In genomic region chr4:8278421-8279287, GRCh38 we compare ENCODE assay signal across 11 cellular contexts. TPM values are rescaled to one million over a fixed set of nuclear protein-coding genes. Genes with fewer than 3 reads are reported as not detected.
A peak's percentile ranks its signal among the peaks of the same experiment; 100 is the strongest.
DNase-seq lines count a peak whose midpoint lies in the region; ATAC-seq, FAIRE-seq and TF ChIP-seq lines count a peak whose summit lies in the region.
"Had no signal": no experiment of that assay in that cellular context is flagged by ENCODE, and none has a peak within 500 bp of the region (broad histone marks: within the 10 kb centered on the region; RNA-seq: fewer than 3 reads in every experiment).

No MANE protein-coding gene starts in this region.

- TF ChIP-seq CTCF in fibroblast of pulmonary artery (IDR thresholded peaks at IDR 0.05; ENCODE audit: low read length, missing control alignments) (no peak), omental fat pad (IDR thresholded peaks at IDR 0.05) (no peak)

- peak; percentile 46 for ATAC-seq in omental fat pad (ENCODE audit: low FRiP score)
- ATAC-seq in HG03354 (IDR thresholded peaks at IDR 0.05; ENCODE audit: poor library complexity, severe bottlenecking, unreplicated experiment), result no peak
- ATAC-seq in HG03095 (IDR thresholded peaks at IDR 0.05; ENCODE audit: unreplicated experiment), result no peak
- ATAC-seq in HG02884 (IDR thresholded peaks at IDR 0.05; ENCODE audit: unreplicated experiment), result no peak

- FAIRE-seq in RCC 7860 (lab: Jason Lieb, UNC), result peak; percentile 50
- FAIRE-seq: TTC549 had no signal

- H3K4me3 ChIP-seq in fibroblast of pulmonary artery (replicated peaks; ENCODE audit: low read depth, low read length), result no peak overlapping the region

- peak; percentile 75 for DNase-seq in Daoy (ENCODE audit: low read depth)
- DNase-seq in RCC 7860 (ENCODE audit: low spot score), result peak; percentile 56
- DNase-seq in fibroblast of pulmonary artery (ENCODE audit: low read depth), result peak; percentile 94
- no peak for DNase-seq in omental fat pad (ENCODE audit: low spot score)
- DNase-seq in activated T-cell treated with anti-CD3 and anti-CD28 coated beads, Interleukin-2, amount 50 U/mL, for 1 hour, result no peak
- DNase-seq: hypothalamus; stimulated activated naive CD4-positive, alpha-beta T cell had no signal

RNA-seq across cellular contexts. Expression of gene HTRA3, which starts 9.1 kb away (rescaled TPM):
- 0.11 and 0.27 TPM in 2 replicates for total RNA-seq in Daoy (2014; rRNA removed; shearing (Covaris generic))
- 100 to 1,000 TPM in 1 of 4 donors, 10 to 100 TPM in 3; 15.8 to 147 (median 23.3) TPM for total RNA-seq in omental fat pad

Comparison
In these comparisons a context has a peak if more than half of its experiments do, and no peak if none do; other contexts are left out.
1. DNase-seq: peak in Daoy (single experiment), RCC 7860 (single experiment) and fibroblast of pulmonary artery (single experiment); none in omental fat pad (single experiment) and activated T-cell treated with anti-CD3 and anti-CD28 coated beads, Interleukin-2, amount 50 U/mL, for 1 hour (single experiment).
2. RNA of gene HTRA3, which starts 9.1 kb away (total RNA-seq): 15.8 to 147 TPM in omental fat pad; 0.11 to 0.27 TPM in Daoy; every median in the first group is over 10 times any median in the second.